8 cellular contexts compared by ENCODE assay signal in the genomic region with DNA sequence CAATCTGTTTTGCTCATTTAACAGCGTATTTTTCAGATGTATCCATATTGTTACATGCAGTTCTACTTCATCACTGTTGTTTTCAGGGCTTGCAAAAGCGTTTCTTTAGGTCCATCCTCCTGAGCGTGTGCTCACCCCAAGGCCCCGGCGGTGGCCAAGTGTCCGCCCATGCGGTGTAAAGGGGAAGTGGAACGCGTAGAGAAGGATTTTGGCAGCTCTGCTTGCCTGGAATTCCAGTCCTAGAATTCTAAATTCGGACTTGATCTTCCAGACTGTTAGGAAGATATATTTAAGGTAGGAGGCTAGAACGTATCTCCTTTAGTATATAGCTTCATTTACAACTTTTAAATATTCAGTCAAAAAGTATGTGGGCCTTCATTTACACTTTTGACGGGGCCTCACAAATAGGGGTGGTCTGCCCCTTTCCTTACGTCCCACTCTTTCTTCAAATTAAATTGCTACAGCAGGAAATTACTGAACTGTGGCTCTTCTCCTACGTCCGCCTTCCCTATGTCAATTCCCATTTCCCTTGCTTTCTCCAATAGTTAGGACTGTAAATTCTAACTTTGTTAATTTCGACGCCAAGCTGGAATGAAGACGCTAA. TPM values are rescaled to one million over a fixed set of nuclear protein-coding genes. Genes with fewer than 3 reads are reported as not detected.
DNase-seq lines count a peak whose midpoint lies in the region; ATAC-seq and TF ChIP-seq lines count a peak whose summit lies in the region.

No MANE protein-coding gene starts in this region.

- H3K36me3 ChIP-seq in ascending aorta (no peaks in the 10 kb centered on the region), gastrocnemius medialis (no peaks in the 10 kb centered on the region)

- H3K9me3 ChIP-seq in ascending aorta = no peaks in the 10 kb centered on the region
- H3K9me3 ChIP-seq in gastrocnemius medialis = no peaks in the 10 kb centered on the region

- H3K4me3 ChIP-seq in ascending aorta = peak overlapping the region; percentile 55 to 88
- peak overlapping the region; percentile 56 for H3K4me3 ChIP-seq in iPS-11a (ENCODE audit: low read depth, low read length)
- peak overlapping the region; percentile 42 to 100 (median 92) for H3K4me3 ChIP-seq in gastrocnemius medialis

- TF ChIP-seq CTCF in ascending aorta (IDR thresholded peaks at IDR 0.05) (no peak), gastrocnemius medialis (IDR thresholded peaks at IDR 0.05 in 4 of 5, conservative IDR thresholded peaks at IDR 0.05 in 1 of 5) (peak in 4 of 5 experiments; percentile 22 to 57 (median 35))

- peak; percentile 9 for DNase-seq in NCI-H2029 (lab: John Stamatoyannopoulos, UW)
- DNase-seq in NCI-H2029 treated with DMSO at 0.1 percent for 48 hours (lab: John Stamatoyannopoulos, UW) = no peak
- peak; percentile 69 for DNase-seq in NCI-H1092 treated with DMSO at 0.1 percent for 48 hours (lab: John Stamatoyannopoulos, UW)
- DNase-seq in ascending aorta (ENCODE audit: low spot score in 2 of 2) = peak in 1 of 2 donors; percentile 82
- peak; percentile 44 to 68 for DNase-seq in gastrocnemius medialis

- intact Hi-C loops in ascending aorta (cut with DNase I) (loop anchor here (5.0 kb wide), 1 partner anchor 443 kb away; the partner anchor contains the start of gene CMSS1), gastrocnemius medialis (cut with DNase I; ENCODE audit: low total_unique reads) (loop anchor here (5.0 to 10.0 kb wide), 4 partner anchors 72 to 1582 kb away; partner anchors contain the start of genes CMSS1 and NIT2)

- in situ Hi-C loops in gastrocnemius medialis (cut with MboI; ENCODE audit: low sequenced_read_pairs in 4 of 4) = no loop called here

- H3K27me3 ChIP-seq in ascending aorta (no peaks in the 10 kb centered on the region), gastrocnemius medialis (no peaks in the 10 kb centered on the region)

- peaks cover 3 to 14% of the 10 kb centered on the region in 2 donors for H3K4me1 ChIP-seq in ascending aorta
- H3K4me1 ChIP-seq in gastrocnemius medialis = peaks cover 43 to 48% of the 10 kb centered on the region in 2 donors

- H3K27ac ChIP-seq in ascending aorta = peak overlapping the region; percentile 95 to 97
- H3K27ac ChIP-seq in gastrocnemius medialis = peak overlapping the region; percentile 95 to 100 (median 98)

- no peak for TF ChIP-seq POLR2A in gastrocnemius medialis (IDR thresholded peaks at IDR 0.05)

- ATAC-seq in gastrocnemius medialis (peak; percentile 49 to 50), GM21619 (IDR thresholded peaks at IDR 0.05; ENCODE audit: unreplicated experiment) (no peak), GM19324 (IDR thresholded peaks at IDR 0.05; ENCODE audit: low FRiP score, unreplicated experiment) (no peak)

RNA-seq across cellular contexts. Expression of gene TBC1D23, which starts 0.6 kb away (rescaled TPM):
- total RNA-seq in ascending aorta = 56.9 TPM
- total RNA-seq in gastrocnemius medialis = 10 to 100 TPM; 14.2 to 56.4 (median 45.0) TPM

Comparison
In these comparisons a context has a peak if more than half of its experiments do, and no peak if none do; other contexts are left out.
1. CTCF ChIP-seq: peak in gastrocnemius medialis (4 of 5); none in ascending aorta (0 of 3).
2. ATAC-seq: peak in gastrocnemius medialis (2 of 2); none in GM21619 (single experiment) and GM19324 (single experiment).
3. Peak in every context shown above with its lines, with median percentiles within 50 percentile points of each other: H3K4me3 ChIP-seq.